ENCODE assay signal across 21 cellular contexts in the genomic region with DNA sequence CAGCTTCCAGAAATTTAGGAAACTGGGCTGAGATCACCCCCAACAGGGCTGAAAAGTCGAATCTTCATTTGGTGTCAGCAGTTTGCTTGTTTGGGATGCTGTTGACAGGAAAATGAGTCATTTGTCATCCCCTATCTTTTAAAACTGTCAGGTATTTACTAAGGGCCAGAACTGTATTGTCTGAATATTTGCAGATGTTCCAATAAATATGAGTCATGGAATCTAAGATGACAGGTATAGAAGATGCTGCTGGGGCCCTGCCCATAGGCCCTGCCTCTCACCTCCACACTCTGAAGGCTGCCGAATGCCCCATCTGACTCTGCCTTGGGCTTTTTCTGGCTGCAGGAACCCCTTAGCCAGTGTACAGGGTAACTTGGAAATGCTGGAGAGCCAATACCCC. TPM values are rescaled to one million over a fixed set of nuclear protein-coding genes. Genes with fewer than 3 reads are reported as not detected.
DNase-seq lines count a peak whose midpoint lies in the region; ATAC-seq lines count a peak whose summit lies in the region.
"Had no signal": no experiment of that assay in that cellular context is flagged by ENCODE, and none has a peak within 500 bp of the region (broad histone marks: within the 10 kb centered on the region; RNA-seq: fewer than 3 reads in every experiment).

No MANE protein-coding gene starts in this region.

- H3K4me1 Mint-ChIP-seq in activated CD8-positive, alpha-beta memory T cell treated with anti-CD3 and anti-CD28 coated beads, Interleukin-2, amount 10 ng/mL, durations not matched to agents 7 days and 5 days = peaks cover 68% of the 10 kb centered on the region
- peaks cover 23% of the 10 kb centered on the region for H3K4me1 Mint-ChIP-seq in memory B cell

- H3K36me3 Mint-ChIP-seq in activated CD8-positive, alpha-beta memory T cell treated with anti-CD3 and anti-CD28 coated beads, Interleukin-2, amount 10 ng/mL, durations not matched to agents 7 days and 5 days = peaks cover 24% of the 10 kb centered on the region
- H3K36me3 Mint-ChIP-seq in memory B cell = no peaks in the 10 kb centered on the region

- H3K27me3 Mint-ChIP-seq in activated CD8-positive, alpha-beta memory T cell treated with anti-CD3 and anti-CD28 coated beads, Interleukin-2, amount 10 ng/mL, durations not matched to agents 7 days and 5 days = peaks cover 11% of the 10 kb centered on the region
- H3K27me3 Mint-ChIP-seq in memory B cell = peaks cover 11% of the 10 kb centered on the region

- peak; percentile 51 for DNase-seq in activated CD8-positive, alpha-beta memory T cell treated with anti-CD3 and anti-CD28 coated beads, Interleukin-2, amount 10 ng/mL, durations not matched to agents 7 days and 5 days
- no peak for DNase-seq in activated CD8-positive, alpha-beta memory T cell treated with anti-CD3 and anti-CD28 coated beads, Interleukin-2, amount 50 U/mL, for 4 hours
- DNase-seq in DMS53 (lab: John Stamatoyannopoulos, UW) = peak; percentile 84
- peak; percentile 35 to 43 for DNase-seq in activated CD4-positive, alpha-beta T cell treated with anti-CD3 and anti-CD28 coated beads, Interleukin-2, amount 50 U/mL, for 4 hours
- DNase-seq in memory B cell (ENCODE audit: low spot score in 2 of 2) = no peak
- DNase-seq in NCI-H510A (lab: John Stamatoyannopoulos, UW) = no peak
- DNase-seq: H7, KG1, left cardiac atrium, NCI-H510A treated with DMSO at 0.1 percent for 48 hours, psoas muscle, SHP77, T-helper 17 cell, WERI-Rb-1 had no signal

- H3K27ac Mint-ChIP-seq in activated CD8-positive, alpha-beta memory T cell treated with anti-CD3 and anti-CD28 coated beads, Interleukin-2, amount 10 ng/mL, durations not matched to agents 7 days and 5 days = peak overlapping the region; percentile 54
- H3K27ac Mint-ChIP-seq in memory B cell = peak overlapping the region; percentile 56
- H3K27ac Mint-ChIP-seq: T-helper 17 cell had no signal

- no peaks in the 10 kb centered on the region for H3K9me3 Mint-ChIP-seq in activated CD8-positive, alpha-beta memory T cell treated with anti-CD3 and anti-CD28 coated beads, Interleukin-2, amount 10 ng/mL, durations not matched to agents 7 days and 5 days (ENCODE audit: low read depth)
- no peaks in the 10 kb centered on the region for H3K9me3 Mint-ChIP-seq in memory B cell

- peak; percentile 37 for ATAC-seq in activated CD8-positive, alpha-beta memory T cell treated with anti-CD3 and anti-CD28 coated beads, Interleukin-2, amount 10 ng/mL, durations not matched to agents 7 days and 5 days
- ATAC-seq in memory B cell (ENCODE audit: low read depth) = no peak
- ATAC-seq in HG02571 (IDR thresholded peaks at IDR 0.05; ENCODE audit: unreplicated experiment) = no peak
- ATAC-seq in HG03354 (IDR thresholded peaks at IDR 0.05; ENCODE audit: poor library complexity, severe bottlenecking, unreplicated experiment) = no peak
- ATAC-seq: psoas muscle, T-helper 17 cell had no signal

- no peak overlapping the region for H3K4me3 Mint-ChIP-seq in activated CD8-positive, alpha-beta memory T cell treated with anti-CD3 and anti-CD28 coated beads, Interleukin-2, amount 10 ng/mL, durations not matched to agents 7 days and 5 days
- no peak overlapping the region for H3K4me3 Mint-ChIP-seq in memory B cell

- CTCF ChIA-PET in activated CD8-positive, alpha-beta memory T cell treated with anti-CD3 and anti-CD28 coated beads, Interleukin-2, amount 10 ng/mL, durations not matched to agents 7 days and 5 days (lab: Charles Lee) = no interaction called here

RNA-seq across cellular contexts. Expression of a gene that starts 3.9 kb away (rescaled TPM):
- total RNA-seq in activated CD8-positive, alpha-beta memory T cell treated with anti-CD3 and anti-CD28 coated beads, Interleukin-2, amount 10 ng/mL, durations not matched to agents 7 days and 5 days = 10 to 100 TPM in 1 of 2 experiments, 1 to 10 TPM in 1; 5.9 to 19.7 TPM
- total RNA-seq: psoas muscle, smooth muscle cell had no signal

RNA-seq across cellular contexts. Expression of a gene that starts 46.9 kb away (rescaled TPM):
- not detected for total RNA-seq in activated CD8-positive, alpha-beta memory T cell treated with anti-CD3 and anti-CD28 coated beads, Interleukin-2, amount 10 ng/mL, durations not matched to agents 7 days and 5 days
- total RNA-seq: Daoy, dermis microvascular lymphatic vessel endothelial cell, H7, left cardiac atrium, psoas muscle, smooth muscle cell, T-helper 17 cell, tibial nerve had no signal

RNA-seq across cellular contexts. Expression of a gene that starts 59.0 kb away (rescaled TPM):
- total RNA-seq in activated CD8-positive, alpha-beta memory T cell treated with anti-CD3 and anti-CD28 coated beads, Interleukin-2, amount 10 ng/mL, durations not matched to agents 7 days and 5 days = under 1 TPM in 1 of 2 experiments, not detected in 1; 0.32 TPM
- total RNA-seq: Daoy, epithelial cell of proximal tubule, smooth muscle cell, tibial nerve had no signal

RNA-seq across cellular contexts. Expression of a gene that starts 59.2 kb away (rescaled TPM):
- total RNA-seq in activated CD8-positive, alpha-beta memory T cell treated with anti-CD3 and anti-CD28 coated beads, Interleukin-2, amount 10 ng/mL, durations not matched to agents 7 days and 5 days = 10 to 100 TPM; 53.9 to 65.0 TPM

Comparison
In these comparisons a context has a peak if more than half of its experiments do, and no peak if none do; other contexts are left out.
1. DNase-seq: peak in activated CD8-positive, alpha-beta memory T cell treated with anti-CD3 and anti-CD28 coated beads, Interleukin-2, amount 10 ng/mL, durations not matched to agents 7 days and 5 days (single experiment), DMS53 (single experiment) and activated CD4-positive, alpha-beta T cell treated with anti-CD3 and anti-CD28 coated beads, Interleukin-2, amount 50 U/mL, for 4 hours (2 of 2); none in activated CD8-positive, alpha-beta memory T cell treated with anti-CD3 and anti-CD28 coated beads, Interleukin-2, amount 50 U/mL, for 4 hours (single experiment), memory B cell (0 of 2) and NCI-H510A (single experiment).